Comparison of ENCODE assay signal across 1 cellular context in genomic region chr19:31135841-31136240, GRCh38.
TF ChIP-seq lines count a peak whose summit lies in the region.

No MANE protein-coding gene starts in this region.

TF ChIP-seq in IMR-90, 13 proteins besides CTCF, POLR2A, EP300 and RAD21:
- TF ChIP-seq, protein P1, sequence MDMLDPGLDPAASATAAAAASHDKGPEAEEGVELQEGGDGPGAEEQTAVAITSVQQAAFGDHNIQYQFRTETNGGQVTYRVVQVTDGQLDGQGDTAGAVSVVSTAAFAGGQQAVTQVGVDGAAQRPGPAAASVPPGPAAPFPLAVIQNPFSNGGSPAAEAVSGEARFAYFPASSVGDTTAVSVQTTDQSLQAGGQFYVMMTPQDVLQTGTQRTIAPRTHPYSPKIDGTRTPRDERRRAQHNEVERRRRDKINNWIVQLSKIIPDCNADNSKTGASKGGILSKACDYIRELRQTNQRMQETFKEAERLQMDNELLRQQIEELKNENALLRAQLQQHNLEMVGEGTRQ (IDR thresholded peaks at IDR 0.05; ENCODE audit: low read depth, low read length): no peak
- TF ChIP-seq CEBPB (IDR thresholded peaks at IDR 0.05; ENCODE audit: low read depth, low read length) (0 out of 2 replicates have a peak, but pooled peaks have one; percentile 11), RFX5 (IDR thresholded peaks at IDR 0.05; ENCODE audit: low read depth, low read length) (no peak), FOS (IDR thresholded peaks at IDR 0.05; ENCODE audit: low read depth, low read length) (no peak), BHLHE40 (IDR thresholded peaks at IDR 0.05; ENCODE audit: low read depth, low read length) (peak; percentile 77; the same call in 1 of the 2 replicates), MAZ (IDR thresholded peaks at IDR 0.05; ENCODE audit: borderline replicate concordance, low read depth, low read length) (no peak), RCOR1 (IDR thresholded peaks at IDR 0.05; ENCODE audit: insufficient replicate concordance, low read length) (no peak), ELK1 (IDR thresholded peaks at IDR 0.05; ENCODE audit: borderline replicate concordance, low read depth, low read length) (no peak), SMC3 (IDR thresholded peaks at IDR 0.05; ENCODE audit: low read depth, low read length) (no peak), CHD1 (IDR thresholded peaks at IDR 0.05; ENCODE audit: low read depth, low read length) (no peak), NFE2L2 (IDR thresholded peaks at IDR 0.05; ENCODE audit: low read depth, low read length) (no peak), MXI1 (IDR thresholded peaks at IDR 0.05; ENCODE audit: borderline replicate concordance, low read depth, low read length) (no peak), MAFK (IDR thresholded peaks at IDR 0.05; ENCODE audit: low read depth, low read length) (0 out of 2 replicates have a peak, but pooled peaks have one; percentile 21)
